14 cellular contexts compared by ENCODE assay signal in the genomic region with DNA sequence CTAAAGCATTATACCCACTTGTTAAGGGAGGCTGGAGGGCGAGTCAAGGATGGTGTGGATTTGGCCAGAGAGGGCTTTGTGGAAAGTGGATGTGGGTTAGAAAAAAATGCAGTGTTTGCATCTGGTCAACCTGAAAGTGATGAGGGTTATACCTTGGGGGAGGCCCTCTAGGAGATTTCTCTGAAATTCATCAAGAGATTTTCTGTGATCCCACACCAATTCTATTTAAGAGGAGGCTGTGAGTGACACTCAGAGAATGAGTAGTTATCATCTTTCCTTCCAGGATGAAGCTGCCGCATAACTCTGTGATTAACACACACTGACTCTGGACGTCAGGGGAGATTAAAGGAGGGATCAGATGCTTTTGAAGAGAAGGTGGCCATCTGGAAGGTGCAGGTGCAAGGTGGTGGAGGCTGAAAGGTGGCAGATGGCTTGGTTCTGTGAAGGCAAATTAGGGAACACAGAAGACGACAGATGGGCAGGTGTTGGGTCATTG. TPM values are rescaled to one million over a fixed set of nuclear protein-coding genes. Genes with fewer than 3 reads are reported as not detected.
DNase-seq lines count a peak whose midpoint lies in the region; ATAC-seq lines count a peak whose summit lies in the region.
"Had no signal": no experiment of that assay in that cellular context is flagged by ENCODE, and none has a peak within 500 bp of the region (broad histone marks: within the 10 kb centered on the region; RNA-seq: fewer than 3 reads in every experiment).

No MANE protein-coding gene starts in this region.

- ATAC-seq in HG02943 (IDR thresholded peaks at IDR 0.05; ENCODE audit: low read depth, unreplicated experiment) (peak; percentile 54), sciatic nerve (no peak)
- ATAC-seq in naive thymus-derived CD8-positive, alpha-beta T cell, result no peak

- H3K4me1 Mint-ChIP-seq in naive thymus-derived CD8-positive, alpha-beta T cell, result no peaks in the 10 kb centered on the region
- no peaks in the 10 kb centered on the region for H3K4me1 Mint-ChIP-seq in activated naive CD4-positive, alpha-beta T cell treated with anti-CD3 and anti-CD28 coated beads for 36 hours (ENCODE audit: low read depth)
- H3K4me1 Mint-ChIP-seq: activated B cell treated with CpG ODN at 0.5 μM for 24 hours; activated naive CD8-positive, alpha-beta T cell treated with anti-CD3 and anti-CD28 coated beads, Interleukin-2, amount 10 ng/mL, durations not matched to agents 7 days and 5 days; CD8-positive, alpha-beta memory T cell had no signal

- no peak overlapping the region for H3K27ac Mint-ChIP-seq in naive thymus-derived CD8-positive, alpha-beta T cell
- no peak overlapping the region for H3K27ac Mint-ChIP-seq in activated naive CD4-positive, alpha-beta T cell treated with anti-CD3 and anti-CD28 coated beads for 36 hours
- H3K27ac Mint-ChIP-seq: activated B cell treated with CpG ODN at 0.5 μM for 24 hours; activated naive CD8-positive, alpha-beta T cell treated with anti-CD3 and anti-CD28 coated beads, Interleukin-2, amount 10 ng/mL, durations not matched to agents 7 days and 5 days had no signal

- POLR2A ChIA-PET in naive thymus-derived CD8-positive, alpha-beta T cell (lab: Charles Lee), result no interaction called here

- H3K9me3 Mint-ChIP-seq in naive thymus-derived CD8-positive, alpha-beta T cell, result peaks cover 0 to 2% (median 0%) of the 10 kb centered on the region in 9 donors
- H3K9me3 Mint-ChIP-seq in activated naive CD4-positive, alpha-beta T cell treated with anti-CD3 and anti-CD28 coated beads for 36 hours, result no peaks in the 10 kb centered on the region
- H3K9me3 Mint-ChIP-seq: activated naive CD8-positive, alpha-beta T cell treated with anti-CD3 and anti-CD28 coated beads, Interleukin-2, amount 10 ng/mL, durations not matched to agents 7 days and 5 days; CD8-positive, alpha-beta memory T cell had no signal

- no peaks in the 10 kb centered on the region for H3K36me3 Mint-ChIP-seq in naive thymus-derived CD8-positive, alpha-beta T cell
- no peaks in the 10 kb centered on the region for H3K36me3 Mint-ChIP-seq in activated naive CD4-positive, alpha-beta T cell treated with anti-CD3 and anti-CD28 coated beads for 36 hours (ENCODE audit: low read depth)
- H3K36me3 Mint-ChIP-seq: activated naive CD8-positive, alpha-beta T cell treated with anti-CD3 and anti-CD28 coated beads, Interleukin-2, amount 10 ng/mL, durations not matched to agents 7 days and 5 days; CD8-positive, alpha-beta memory T cell had no signal

- intact Hi-C loops in sciatic nerve (cut with DNase I), result no loop called here
- intact Hi-C loops in activated naive CD4-positive, alpha-beta T cell treated with anti-CD3 and anti-CD28 coated beads for 36 hours (cut with micrococcal nuclease), result no loop called here

- H3K4me3 Mint-ChIP-seq in naive thymus-derived CD8-positive, alpha-beta T cell, result no peak overlapping the region
- no peak overlapping the region for H3K4me3 Mint-ChIP-seq in activated naive CD4-positive, alpha-beta T cell treated with anti-CD3 and anti-CD28 coated beads for 36 hours
- H3K4me3 Mint-ChIP-seq: activated B cell treated with CpG ODN at 0.5 μM for 24 hours; activated naive CD8-positive, alpha-beta T cell treated with anti-CD3 and anti-CD28 coated beads, Interleukin-2, amount 10 ng/mL, durations not matched to agents 7 days and 5 days; CD8-positive, alpha-beta memory T cell had no signal

- H3K27me3 Mint-ChIP-seq in naive thymus-derived CD8-positive, alpha-beta T cell, result peaks cover 7 to 33% (median 9%) of the 10 kb centered on the region in 5 donors
- H3K27me3 Mint-ChIP-seq in activated naive CD4-positive, alpha-beta T cell treated with anti-CD3 and anti-CD28 coated beads for 36 hours (ENCODE audit: low read depth), result peaks cover 15% of the 10 kb centered on the region

- DNase-seq in NCI-H1694 treated with DMSO at 0.1 percent for 48 hours (lab: John Stamatoyannopoulos, UW), result peak; percentile 35
- DNase-seq in NCI-H1694 (lab: John Stamatoyannopoulos, UW), result no peak
- DNase-seq in NCI-H2196 treated with DMSO at 0.1 percent for 48 hours (lab: John Stamatoyannopoulos, UW; ENCODE audit: unreplicated experiment), result peak; percentile 44
- DNase-seq in iris pigment epithelial cell (ENCODE audit: low read depth), result peak; percentile 52
- no peak for DNase-seq in sciatic nerve (ENCODE audit: low spot score)
- DNase-seq in naive thymus-derived CD8-positive, alpha-beta T cell, result no peak
- no peak for DNase-seq in activated naive CD4-positive, alpha-beta T cell treated with anti-CD3 and anti-CD28 coated beads for 36 hours
- DNase-seq: ACHN; activated B cell treated with CpG ODN at 0.5 μM for 24 hours; activated CD8-positive, alpha-beta memory T cell treated with anti-CD3 and anti-CD28 coated beads, Interleukin-2, amount 50 U/mL, for 48 hours; activated naive CD8-positive, alpha-beta T cell treated with anti-CD3 and anti-CD28 coated beads, Interleukin-2, amount 10 ng/mL, durations not matched to agents 7 days and 5 days; CD8-positive, alpha-beta memory T cell; thyroid gland had no signal

- CTCF ChIA-PET in activated naive CD4-positive, alpha-beta T cell treated with anti-CD3 and anti-CD28 coated beads for 36 hours (lab: Charles Lee), result no interaction called here

RNA-seq across cellular contexts. Expression of gene ANAPC13, which starts 54.8 kb away (rescaled TPM):
- 39.1 TPM for total RNA-seq in sciatic nerve
- total RNA-seq in naive thymus-derived CD8-positive, alpha-beta T cell, result 10 to 100 TPM; 36.1 to 36.4 TPM
- polyA plus RNA-seq in naive thymus-derived CD8-positive, alpha-beta T cell, result 10 to 100 TPM; 88.9 to 96.1 (median 90.5) TPM
- total RNA-seq in activated naive CD4-positive, alpha-beta T cell treated with anti-CD3 and anti-CD28 coated beads for 36 hours, result 10 to 100 TPM; 42.6 to 44.7 TPM

RNA-seq across cellular contexts. Expression of gene CEP63, which starts 54.9 kb away (rescaled TPM):
- total RNA-seq in sciatic nerve, result 31.3 TPM
- total RNA-seq in naive thymus-derived CD8-positive, alpha-beta T cell, result 10 to 100 TPM; 33.0 to 40.1 TPM
- polyA plus RNA-seq in naive thymus-derived CD8-positive, alpha-beta T cell, result 10 to 100 TPM; 16.2 to 32.2 (median 26.0) TPM
- total RNA-seq in activated naive CD4-positive, alpha-beta T cell treated with anti-CD3 and anti-CD28 coated beads for 36 hours, result 10 to 100 TPM; 26.9 to 27.0 TPM

RNA-seq across cellular contexts. Expression of gene AMOTL2, which starts 56.8 kb away (rescaled TPM):
- total RNA-seq in sciatic nerve, result 158 TPM
- total RNA-seq in naive thymus-derived CD8-positive, alpha-beta T cell, result not detected
- polyA plus RNA-seq in naive thymus-derived CD8-positive, alpha-beta T cell, result not detected
- under 1 TPM in 1 of 2 experiments, not detected in 1; 0.31 TPM for total RNA-seq in activated naive CD4-positive, alpha-beta T cell treated with anti-CD3 and anti-CD28 coated beads for 36 hours
- total RNA-seq: activated B cell treated with CpG ODN at 0.5 μM for 24 hours; activated naive CD8-positive, alpha-beta T cell treated with anti-CD3 and anti-CD28 coated beads, Interleukin-2, amount 10 ng/mL, durations not matched to agents 7 days and 5 days; CD8-positive, alpha-beta memory T cell had no signal

Comparison
In these comparisons a context has a peak if more than half of its experiments do, and no peak if none do; other contexts are left out.
1. DNase-seq: peak in NCI-H1694 treated with DMSO at 0.1 percent for 48 hours (single experiment), NCI-H2196 treated with DMSO at 0.1 percent for 48 hours (single experiment) and iris pigment epithelial cell (single experiment); none in NCI-H1694 (single experiment), sciatic nerve (single experiment), naive thymus-derived CD8-positive, alpha-beta T cell (0 of 10) and activated naive CD4-positive, alpha-beta T cell treated with anti-CD3 and anti-CD28 coated beads for 36 hours (single experiment).
2. RNA of gene AMOTL2, which starts 56.8 kb away (total RNA-seq): 158 TPM in sciatic nerve (single experiment); 0.31 TPM in activated naive CD4-positive, alpha-beta T cell treated with anti-CD3 and anti-CD28 coated beads for 36 hours and not detected in naive thymus-derived CD8-positive, alpha-beta T cell; every median in the first group is over 100 times any median in the second.